Comparison of ENCODE assay signal across 1 cellular context in the genomic region with DNA sequence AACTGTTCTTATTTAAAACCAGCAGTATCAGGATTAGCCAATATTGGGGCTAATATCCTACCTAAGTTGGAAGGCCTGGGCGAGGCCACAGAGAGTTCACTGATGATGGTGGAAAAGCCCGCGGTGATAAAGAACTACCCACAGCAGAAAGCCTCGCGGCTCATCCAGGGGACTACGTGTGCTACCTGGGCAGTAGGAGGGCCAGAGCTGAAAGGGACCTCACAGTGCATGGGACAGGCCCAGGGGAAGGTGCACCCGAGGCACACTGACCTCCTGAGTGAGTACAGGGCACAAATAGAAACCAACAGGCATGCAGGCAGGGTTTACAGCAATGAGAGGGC.
TF ChIP-seq lines count a peak whose summit lies in the region.

No MANE protein-coding gene starts in this region.

TF ChIP-seq in H1, 55 proteins besides CTCF, POLR2A, EP300 and RAD21:
- TF ChIP-seq E2F6 (IDR thresholded peaks at IDR 0.05): no peak
- no peak for TF ChIP-seq TAF7 (optimal IDR thresholded peaks at IDR 0.05; ENCODE audit: borderline replicate concordance, low read depth, low read length)
- no peak for TF ChIP-seq CBX5 (IDR thresholded peaks at IDR 0.05; ENCODE audit: low read depth, low read length)
- no peak for TF ChIP-seq NRF1 (IDR thresholded peaks at IDR 0.05; ENCODE audit: low read depth, low read length)
- no peak for TF ChIP-seq ATF3 (IDR thresholded peaks at IDR 0.05; ENCODE audit: insufficient read depth, low read depth, low read length)
- no peak for TF ChIP-seq GABPA (IDR thresholded peaks at IDR 0.05; ENCODE audit: borderline replicate concordance, insufficient read depth, low read length)
- TF ChIP-seq NANOG (IDR thresholded peaks at IDR 0.05; ENCODE audit: insufficient read depth, low read depth, low read length, poor library complexity, severe bottlenecking): no peak
- TF ChIP-seq SIN3A (conservative IDR thresholded peaks at IDR 0.05 in 1 of 2, IDR thresholded peaks at IDR 0.05 in 1 of 2; ENCODE audit: low read depth in 1 of 2, low read length in 2 of 2): no peak
- TF ChIP-seq CHD2 (IDR thresholded peaks at IDR 0.05; ENCODE audit: low read length): no peak
- no peak for TF ChIP-seq TCF12 (IDR thresholded peaks at IDR 0.05; ENCODE audit: low read depth, low read length)
- TF ChIP-seq CBX8 (IDR thresholded peaks at IDR 0.05; ENCODE audit: borderline replicate concordance, low read depth, low read length): no peak
- TF ChIP-seq CTBP2 (IDR thresholded peaks at IDR 0.05; ENCODE audit: borderline replicate concordance, insufficient read depth, insufficient read length, low read length): no peak
- TF ChIP-seq USF2 (IDR thresholded peaks at IDR 0.05; ENCODE audit: low read length): no peak
- TF ChIP-seq FOSL1 (IDR thresholded peaks at IDR 0.05; ENCODE audit: insufficient read depth, low read depth, low read length): no peak
- TF ChIP-seq SRF (IDR thresholded peaks at IDR 0.05; ENCODE audit: low read depth, low read length): no peak
- TF ChIP-seq SP4 (IDR thresholded peaks at IDR 0.05; ENCODE audit: low read length): no peak
- no peak for TF ChIP-seq CEBPB (IDR thresholded peaks at IDR 0.05; ENCODE audit: low read depth, low read length)
- TF ChIP-seq, protein P1, sequence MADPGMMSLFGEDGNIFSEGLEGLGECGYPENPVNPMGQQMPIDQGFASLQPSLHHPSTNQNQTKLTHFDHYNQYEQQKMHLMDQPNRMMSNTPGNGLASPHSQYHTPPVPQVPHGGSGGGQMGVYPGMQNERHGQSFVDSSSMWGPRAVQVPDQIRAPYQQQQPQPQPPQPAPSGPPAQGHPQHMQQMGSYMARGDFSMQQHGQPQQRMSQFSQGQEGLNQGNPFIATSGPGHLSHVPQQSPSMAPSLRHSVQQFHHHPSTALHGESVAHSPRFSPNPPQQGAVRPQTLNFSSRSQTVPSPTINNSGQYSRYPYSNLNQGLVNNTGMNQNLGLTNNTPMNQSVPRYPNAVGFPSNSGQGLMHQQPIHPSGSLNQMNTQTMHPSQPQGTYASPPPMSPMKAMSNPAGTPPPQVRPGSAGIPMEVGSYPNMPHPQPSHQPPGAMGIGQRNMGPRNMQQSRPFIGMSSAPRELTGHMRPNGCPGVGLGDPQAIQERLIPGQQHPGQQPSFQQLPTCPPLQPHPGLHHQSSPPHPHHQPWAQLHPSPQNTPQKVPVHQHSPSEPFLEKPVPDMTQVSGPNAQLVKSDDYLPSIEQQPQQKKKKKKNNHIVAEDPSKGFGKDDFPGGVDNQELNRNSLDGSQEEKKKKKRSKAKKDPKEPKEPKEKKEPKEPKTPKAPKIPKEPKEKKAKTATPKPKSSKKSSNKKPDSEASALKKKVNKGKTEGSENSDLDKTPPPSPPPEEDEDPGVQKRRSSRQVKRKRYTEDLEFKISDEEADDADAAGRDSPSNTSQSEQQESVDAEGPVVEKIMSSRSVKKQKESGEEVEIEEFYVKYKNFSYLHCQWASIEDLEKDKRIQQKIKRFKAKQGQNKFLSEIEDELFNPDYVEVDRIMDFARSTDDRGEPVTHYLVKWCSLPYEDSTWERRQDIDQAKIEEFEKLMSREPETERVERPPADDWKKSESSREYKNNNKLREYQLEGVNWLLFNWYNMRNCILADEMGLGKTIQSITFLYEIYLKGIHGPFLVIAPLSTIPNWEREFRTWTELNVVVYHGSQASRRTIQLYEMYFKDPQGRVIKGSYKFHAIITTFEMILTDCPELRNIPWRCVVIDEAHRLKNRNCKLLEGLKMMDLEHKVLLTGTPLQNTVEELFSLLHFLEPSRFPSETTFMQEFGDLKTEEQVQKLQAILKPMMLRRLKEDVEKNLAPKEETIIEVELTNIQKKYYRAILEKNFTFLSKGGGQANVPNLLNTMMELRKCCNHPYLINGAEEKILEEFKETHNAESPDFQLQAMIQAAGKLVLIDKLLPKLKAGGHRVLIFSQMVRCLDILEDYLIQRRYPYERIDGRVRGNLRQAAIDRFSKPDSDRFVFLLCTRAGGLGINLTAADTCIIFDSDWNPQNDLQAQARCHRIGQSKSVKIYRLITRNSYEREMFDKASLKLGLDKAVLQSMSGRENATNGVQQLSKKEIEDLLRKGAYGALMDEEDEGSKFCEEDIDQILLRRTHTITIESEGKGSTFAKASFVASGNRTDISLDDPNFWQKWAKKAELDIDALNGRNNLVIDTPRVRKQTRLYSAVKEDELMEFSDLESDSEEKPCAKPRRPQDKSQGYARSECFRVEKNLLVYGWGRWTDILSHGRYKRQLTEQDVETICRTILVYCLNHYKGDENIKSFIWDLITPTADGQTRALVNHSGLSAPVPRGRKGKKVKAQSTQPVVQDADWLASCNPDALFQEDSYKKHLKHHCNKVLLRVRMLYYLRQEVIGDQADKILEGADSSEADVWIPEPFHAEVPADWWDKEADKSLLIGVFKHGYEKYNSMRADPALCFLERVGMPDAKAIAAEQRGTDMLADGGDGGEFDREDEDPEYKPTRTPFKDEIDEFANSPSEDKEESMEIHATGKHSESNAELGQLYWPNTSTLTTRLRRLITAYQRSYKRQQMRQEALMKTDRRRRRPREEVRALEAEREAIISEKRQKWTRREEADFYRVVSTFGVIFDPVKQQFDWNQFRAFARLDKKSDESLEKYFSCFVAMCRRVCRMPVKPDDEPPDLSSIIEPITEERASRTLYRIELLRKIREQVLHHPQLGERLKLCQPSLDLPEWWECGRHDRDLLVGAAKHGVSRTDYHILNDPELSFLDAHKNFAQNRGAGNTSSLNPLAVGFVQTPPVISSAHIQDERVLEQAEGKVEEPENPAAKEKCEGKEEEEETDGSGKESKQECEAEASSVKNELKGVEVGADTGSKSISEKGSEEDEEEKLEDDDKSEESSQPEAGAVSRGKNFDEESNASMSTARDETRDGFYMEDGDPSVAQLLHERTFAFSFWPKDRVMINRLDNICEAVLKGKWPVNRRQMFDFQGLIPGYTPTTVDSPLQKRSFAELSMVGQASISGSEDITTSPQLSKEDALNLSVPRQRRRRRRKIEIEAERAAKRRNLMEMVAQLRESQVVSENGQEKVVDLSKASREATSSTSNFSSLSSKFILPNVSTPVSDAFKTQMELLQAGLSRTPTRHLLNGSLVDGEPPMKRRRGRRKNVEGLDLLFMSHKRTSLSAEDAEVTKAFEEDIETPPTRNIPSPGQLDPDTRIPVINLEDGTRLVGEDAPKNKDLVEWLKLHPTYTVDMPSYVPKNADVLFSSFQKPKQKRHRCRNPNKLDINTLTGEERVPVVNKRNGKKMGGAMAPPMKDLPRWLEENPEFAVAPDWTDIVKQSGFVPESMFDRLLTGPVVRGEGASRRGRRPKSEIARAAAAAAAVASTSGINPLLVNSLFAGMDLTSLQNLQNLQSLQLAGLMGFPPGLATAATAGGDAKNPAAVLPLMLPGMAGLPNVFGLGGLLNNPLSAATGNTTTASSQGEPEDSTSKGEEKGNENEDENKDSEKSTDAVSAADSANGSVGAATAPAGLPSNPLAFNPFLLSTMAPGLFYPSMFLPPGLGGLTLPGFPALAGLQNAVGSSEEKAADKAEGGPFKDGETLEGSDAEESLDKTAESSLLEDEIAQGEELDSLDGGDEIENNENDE (IDR thresholded peaks at IDR 0.05; ENCODE audit: insufficient replicate concordance, low read length): no peak
